25 cellular contexts compared by ENCODE assay signal in genomic region chr16:26510924-26511323, GRCh38.
"Had no signal": no experiment of that assay in that cellular context is flagged by ENCODE, and none has a peak within 500 bp of the region (broad histone marks: within the 10 kb centered on the region; RNA-seq: fewer than 3 reads in every experiment).

No MANE protein-coding gene starts in this region.

- DNase-seq: dermis blood vessel endothelial cell; dorsolateral prefrontal cortex; effector CD4-positive, alpha-beta T cell; effector memory CD4-positive, alpha-beta T cell; esophagus squamous epithelium; foreskin fibroblast; foreskin melanocyte; gastrocnemius medialis; glutamatergic neuron; head of caudate nucleus; heart right ventricle; hippocampal formation; kidney; kidney glomerular epithelial cell; left colon; left lung; left ventricle myocardium superior; lower lobe of right lung; mesenchymal stem cell; mucosa of descending colon; naive B cell had no signal

- FAIRE-seq: colon, endothelial cell of umbilical vein, islet of Langerhans, kidney had no signal

- H3K36me3 ChIP-seq: esophagus squamous epithelium, gastrocnemius medialis, heart right ventricle, left lung, lower lobe of right lung had no signal

- ATAC-seq: gastrocnemius medialis, heart right ventricle, left colon, left lung, left ventricle myocardium superior, mucosa of descending colon had no signal

- H3K4me3 ChIP-seq: coronary artery, dorsolateral prefrontal cortex, esophagus squamous epithelium, gastrocnemius medialis, heart right ventricle, left lung, lower lobe of right lung, mucosa of descending colon had no signal

- H3K27me3 ChIP-seq: dorsolateral prefrontal cortex, esophagus squamous epithelium, gastrocnemius medialis, left lung had no signal

- H3K27ac ChIP-seq: coronary artery, esophagus squamous epithelium, gastrocnemius medialis, heart right ventricle, left lung, lower lobe of right lung had no signal

- H3K9me3 ChIP-seq: esophagus squamous epithelium, gastrocnemius medialis, heart right ventricle, lower lobe of right lung, mucosa of descending colon had no signal

- H3K4me1 ChIP-seq: esophagus squamous epithelium, gastrocnemius medialis, heart right ventricle, left lung, lower lobe of right lung had no signal
